Comparison of ENCODE assay signal across 27 cellular contexts in the genomic region with DNA sequence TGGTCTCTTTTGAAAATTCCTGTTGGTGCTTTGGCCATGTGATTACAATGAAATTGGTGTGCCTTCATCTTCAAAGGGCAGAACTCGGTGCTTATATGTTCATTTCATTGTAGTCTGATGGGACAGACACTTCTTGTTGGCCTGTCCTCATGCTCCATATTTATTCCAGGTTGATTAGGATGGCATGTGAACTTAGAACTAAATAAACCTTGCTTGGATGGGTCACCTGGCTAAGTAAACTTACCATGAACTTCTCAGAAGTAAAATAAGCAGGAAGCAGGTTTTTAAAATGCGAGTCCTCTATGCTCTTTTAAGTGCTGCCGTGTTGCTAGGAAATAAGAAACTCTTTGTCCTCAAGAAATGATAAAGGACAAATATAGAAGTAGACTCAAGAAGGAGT. TPM values are rescaled to one million over a fixed set of nuclear protein-coding genes. Genes with fewer than 3 reads are reported as not detected.
A peak's percentile ranks its signal among the peaks of the same experiment; 100 is the strongest.
DNase-seq lines count a peak whose midpoint lies in the region; ATAC-seq, FAIRE-seq and TF ChIP-seq lines count a peak whose summit lies in the region.
"Had no signal": no experiment of that assay in that cellular context is flagged by ENCODE, and none has a peak within 500 bp of the region (broad histone marks: within the 10 kb centered on the region; RNA-seq: fewer than 3 reads in every experiment).

No MANE protein-coding gene starts in this region.

- DNase-seq in COLO829 (ENCODE audit: low spot score) (peak; percentile 5), hepatocyte (ENCODE audit: low spot score) (no peak), HepG2 (ENCODE audit: low spot score) (peak; percentile 23), right lobe of liver (no peak), NCI-H774 (lab: John Stamatoyannopoulos, UW) (no peak), NCI-H2081 (lab: John Stamatoyannopoulos, UW) (no peak)
- DNase-seq in naive thymus-derived CD4-positive, alpha-beta T cell, result no peak
- DNase-seq: AML-193; CD4-positive, alpha-beta T cell; CD8-positive, alpha-beta T cell; COR-L47; DMS 273 treated with DMSO at 0.1 percent for 48 hours; DMS153; DMS53; DMS79; DND-41; EL; GDM1 had no signal

- no peak overlapping the region for H3K4me3 ChIP-seq in hepatocyte
- H3K4me3 ChIP-seq in HepG2 (replicated peaks in 1 of 3; ENCODE audit: insufficient read depth in 1 of 3, low read depth in 2 of 3, low read length in 3 of 3), result no peak overlapping the region
- no peak overlapping the region for H3K4me3 ChIP-seq in right lobe of liver
- no peak overlapping the region for H3K4me3 ChIP-seq in naive thymus-derived CD4-positive, alpha-beta T cell (ENCODE audit: low read length)
- H3K4me3 ChIP-seq: A549; BLaER1 treated with 17β-estradiol and CSF1 and Interleukin-3, amounts not matched to agents 10 nM and 100 nM; GM12878 had no signal

- peaks cover 0 to 14% (median 0%) of the 10 kb centered on the region in 5 donors for H3K36me3 Mint-ChIP-seq in naive thymus-derived CD4-positive, alpha-beta T cell
- H3K36me3 Mint-ChIP-seq: CD8-positive, alpha-beta T cell had no signal

- H2AFZ ChIP-seq in hepatocyte (no peak overlapping the region), HepG2 (ENCODE audit: low read length) (no peak overlapping the region)

- no peaks in the 10 kb centered on the region for H3K36me3 ChIP-seq in hepatocyte (replicated peaks; ENCODE audit: insufficient read depth, low read depth)
- H3K36me3 ChIP-seq in HepG2 (replicated peaks in 1 of 2; ENCODE audit: control insufficient read depth in 1 of 2, insufficient read depth in 2 of 2, low read length in 2 of 2), result no peaks in the 10 kb centered on the region
- no peaks in the 10 kb centered on the region for H3K36me3 ChIP-seq in right lobe of liver
- no peaks in the 10 kb centered on the region for H3K36me3 ChIP-seq in naive thymus-derived CD4-positive, alpha-beta T cell (ENCODE audit: control insufficient read depth in 2 of 3, insufficient read depth in 3 of 3, low read length in 3 of 3)

- CTCF ChIA-PET in HepG2 (lab: Yijun Ruan, JAX; ENCODE audit: low intra/inter-chr PET ratio, low total read pairs), result no interaction called here
- CTCF ChIA-PET in naive thymus-derived CD4-positive, alpha-beta T cell (lab: Charles Lee), result no interaction called here

- H3K79me2 ChIP-seq in hepatocyte, result peaks cover 30% of the 10 kb centered on the region
- no peaks in the 10 kb centered on the region for H3K79me2 ChIP-seq in HepG2 (ENCODE audit: insufficient read depth, low read length)

- H4K20me1 ChIP-seq in hepatocyte (ENCODE audit: insufficient read depth, poor library complexity, severe bottlenecking) (no peaks in the 10 kb centered on the region), HepG2 (ENCODE audit: insufficient read depth, low read length) (no peaks in the 10 kb centered on the region)

- intact Hi-C loops in HepG2 (cut with micrococcal nuclease; ENCODE audit: unreplicated experiment), result no loop called here
- intact Hi-C loops in right lobe of liver (cut with DNase I), result no loop called here
- intact Hi-C loops in naive thymus-derived CD4-positive, alpha-beta T cell (cut with micrococcal nuclease), result no loop called here

- TF ChIP-seq CTCF in hepatocyte (IDR thresholded peaks at IDR 0.05; ENCODE audit: poor library complexity), result no peak
- TF ChIP-seq CTCF in HepG2 (CRISPR knock-in tag; IDR thresholded peaks at IDR 0.05), result no peak
- no peak for TF ChIP-seq CTCF in right lobe of liver (IDR thresholded peaks at IDR 0.05)

- no peaks in the 10 kb centered on the region for H3K4me1 ChIP-seq in hepatocyte (ENCODE audit: insufficient read depth)
- H3K4me1 ChIP-seq in HepG2 (ENCODE audit: insufficient read depth, low read length), result peaks cover 15% of the 10 kb centered on the region
- peaks cover 0 to 14% (median 2%) of the 10 kb centered on the region in 4 donors for H3K4me1 ChIP-seq in right lobe of liver
- H3K4me1 ChIP-seq in naive thymus-derived CD4-positive, alpha-beta T cell (ENCODE audit: control insufficient read depth in 2 of 2, insufficient read depth in 2 of 2, low read length in 2 of 2), result no peaks in the 10 kb centered on the region
- H3K4me1 ChIP-seq: A549 had no signal

- peaks cover 0 to 3% (median 0%) of the 10 kb centered on the region in 11 donors for H3K9me3 Mint-ChIP-seq in naive thymus-derived CD4-positive, alpha-beta T cell
- H3K9me3 Mint-ChIP-seq: CD4-positive, alpha-beta T cell; CD8-positive, alpha-beta T cell had no signal

- no peak overlapping the region for H3K9ac ChIP-seq in HepG2 (ENCODE audit: insufficient read depth, low read depth, low read length)
- H3K9ac ChIP-seq: BLaER1 treated with 17β-estradiol and CSF1 and Interleukin-3, amounts not matched to agents 10 nM and 100 nM had no signal

- TF ChIP-seq EP300 in HepG2 (IDR thresholded peaks at IDR 0.05; ENCODE audit: low read depth in 2 of 2, low read length in 2 of 2) (no peak), HepG2 (CRISPR knock-in tag; IDR thresholded peaks at IDR 0.05; ENCODE audit: borderline replicate concordance) (no peak)

- peaks cover 0 to 5% (median 0%) of the 10 kb centered on the region in 7 donors for H3K4me1 Mint-ChIP-seq in naive thymus-derived CD4-positive, alpha-beta T cell

- peak; percentile 27; the same call in 1 of the 3 replicates for ATAC-seq in HepG2
- ATAC-seq in right lobe of liver, result peak; percentile 50 to 87 (median 65)
- no peak for ATAC-seq in naive thymus-derived CD4-positive, alpha-beta T cell
- no peak for ATAC-seq in HG03354 (IDR thresholded peaks at IDR 0.05; ENCODE audit: poor library complexity, severe bottlenecking, unreplicated experiment)
- ATAC-seq: A549; CD8-positive, alpha-beta T cell; GM12878 had no signal

- no peak for FAIRE-seq in HepG2 (lab: Jason Lieb, UNC)
- FAIRE-seq: A549, GM12878, GM12892, GM18507 had no signal

- in situ Hi-C loops in HepG2 (cut with HindIII; ENCODE audit: extremely low pct_ligation_motif_present, low pct_unique_long_range_greater_than_20kb), result no loop called here

- peaks cover 0 to 6% (median 2%) of the 10 kb centered on the region in 5 donors for H3K27me3 Mint-ChIP-seq in naive thymus-derived CD4-positive, alpha-beta T cell
- H3K27me3 Mint-ChIP-seq: B cell; CD4-positive, alpha-beta T cell had no signal

- no TSS peak for BruUV-seq in HepG2 (replicated peaks; lab: Mats Ljungman, UMichigan)

- no peak for TF ChIP-seq RAD21 in HepG2 (CRISPR knock-in tag; IDR thresholded peaks at IDR 0.05)

- 66% methylated on average over 3 of the region's 3 CpGs for WGBS in hepatocyte (ENCODE audit: low lambda C conversion rate, missing lambda C conversion rate)
- WGBS in HepG2 (ENCODE audit: low lambda C conversion rate), result 25% methylated on average over 3 of the region's 3 CpGs
- 36% methylated on average over 3 of the region's 3 CpGs for WGBS in right lobe of liver (ENCODE audit: insufficient coverage, low coverage, low lambda C conversion rate, missing lambda C conversion rate)

- no peak overlapping the region for H3K4me2 ChIP-seq in hepatocyte
- H3K4me2 ChIP-seq in HepG2 (ENCODE audit: low read depth, low read length), result peak overlapping the region; percentile 19; the same call in 1 of the 2 replicates
- H3K4me2 ChIP-seq: A549; BLaER1 treated with 17β-estradiol and CSF1 and Interleukin-3, amounts not matched to agents 10 nM and 100 nM had no signal

- no peaks in the 10 kb centered on the region for H3K27me3 ChIP-seq in hepatocyte
- no peaks in the 10 kb centered on the region for H3K27me3 ChIP-seq in HepG2 (ENCODE audit: control insufficient read depth in 1 of 2, insufficient read depth in 2 of 2, low read length in 2 of 2)
- H3K27me3 ChIP-seq in right lobe of liver, result no peaks in the 10 kb centered on the region
- no peaks in the 10 kb centered on the region for H3K27me3 ChIP-seq in naive thymus-derived CD4-positive, alpha-beta T cell (ENCODE audit: control insufficient read depth in 2 of 2, insufficient read depth in 2 of 2, low read length in 2 of 2)
- H3K27me3 ChIP-seq: BLaER1 treated with 17β-estradiol and CSF1 and Interleukin-3, amounts not matched to agents 10 nM and 100 nM had no signal

- H3K27ac ChIP-seq in hepatocyte (peak overlapping the region; percentile 38), HepG2 (ENCODE audit: extremely low read length, insufficient read depth, low read length) (no peak overlapping the region), right lobe of liver (peak overlapping the region in 1 of 3 donors; percentile 60)
- H3K27ac ChIP-seq in naive thymus-derived CD4-positive, alpha-beta T cell (ENCODE audit: low read depth, low read length), result no peak overlapping the region
- H3K27ac ChIP-seq: 22Rv1; A549; BLaER1 treated with 17β-estradiol and CSF1 and Interleukin-3, amounts not matched to agents 10 nM and 100 nM; C4-2B had no signal

- H3K9me3 ChIP-seq in hepatocyte (ENCODE audit: low read depth), result no peaks in the 10 kb centered on the region
- H3K9me3 ChIP-seq in HepG2 (ENCODE audit: low read length), result no peaks in the 10 kb centered on the region
- no peaks in the 10 kb centered on the region for H3K9me3 ChIP-seq in right lobe of liver
- no peaks in the 10 kb centered on the region for H3K9me3 ChIP-seq in naive thymus-derived CD4-positive, alpha-beta T cell (ENCODE audit: control insufficient read depth in 2 of 3, low read length in 3 of 3)
- H3K9me3 ChIP-seq: A549 had no signal

- TF ChIP-seq POLR2A in HepG2 (IDR thresholded peaks at IDR 0.05; ENCODE audit: insufficient read depth in 1 of 2, low read depth in 2 of 2, low read length in 2 of 2) (no peak), right lobe of liver (IDR thresholded peaks at IDR 0.05) (no peak)

- no peak overlapping the region for H3K4me3 Mint-ChIP-seq in naive thymus-derived CD4-positive, alpha-beta T cell
- H3K4me3 Mint-ChIP-seq: B cell; CD4-positive, alpha-beta T cell; CD8-positive, alpha-beta T cell had no signal

- H3K9me2 ChIP-seq in hepatocyte (replicated peaks; ENCODE audit: insufficient read depth), result no peaks in the 10 kb centered on the region

- H3K27ac Mint-ChIP-seq in naive thymus-derived CD4-positive, alpha-beta T cell, result no peak overlapping the region
- H3K27ac Mint-ChIP-seq: B cell; CD4-positive, alpha-beta T cell; CD8-positive, alpha-beta T cell had no signal

- POLR2A ChIA-PET in HepG2 (lab: Yijun Ruan, JAX), result no interaction called here
- POLR2A ChIA-PET in naive thymus-derived CD4-positive, alpha-beta T cell (lab: Charles Lee), result no interaction called here

RNA-seq across cellular contexts. Expression of gene ZDHHC14, which starts 26.6 kb away (rescaled TPM):
- total RNA-seq in hepatocyte, result 11.8 and 17.3 TPM in 2 replicates
- polyA plus RNA-seq in hepatocyte, result 20.2 and 25.2 TPM in 2 replicates
- 2.4 and 3.7 TPM in 2 replicates for total RNA-seq in HepG2 (2016; rRNA removed; fragmentation: Illumina TruSeq; extraction: Trizol)
- total RNA-seq in HepG2 (2016; cell fraction: cytosol; rRNA removed; fragmentation: Illumina TruSeq; extraction: Trizol; ENCODE audit: low read depth), result 0.71 and 1.2 TPM in 2 replicates
- total RNA-seq in HepG2 (2016; cell fraction: insoluble cytoplasmic fraction; rRNA removed; fragmentation: Illumina TruSeq; extraction: Trizol), result 2.5 and 4.2 TPM in 2 replicates
- 2.2 and 2.8 TPM in 2 replicates for total RNA-seq in HepG2 (2016; cell fraction: membrane; rRNA removed; fragmentation: Illumina TruSeq; extraction: Trizol)
- 2.8 and 5.7 TPM in 2 replicates for total RNA-seq in HepG2 (2016; cell fraction: nucleus; rRNA removed; fragmentation: Illumina TruSeq; extraction: Trizol)
- polyA plus RNA-seq in HepG2 (2011; rRNA removed), result 9.5 and 9.8 TPM in 2 replicates
- polyA plus RNA-seq in HepG2 (2011; cell fraction: cytosol; rRNA removed), result 8.8 and 10.7 TPM in 2 replicates
- 13.1 TPM in 2 replicates for polyA plus RNA-seq in HepG2 (2011; cell fraction: nucleus; rRNA removed)
- 8.9 and 17.1 TPM in 2 replicates for polyA plus RNA-seq in HepG2 (2012)
- 1.00 and 1.1 TPM in 2 replicates for polyA plus RNA-seq in HepG2 (2016; cell fraction: cytosol; fragmentation: Illumina TruSeq; extraction: Trizol; ENCODE audit: low read depth)
- 4.4 and 5.2 TPM in 2 replicates for polyA plus RNA-seq in HepG2 (2016; cell fraction: insoluble cytoplasmic fraction; fragmentation: Illumina TruSeq; extraction: Trizol; ENCODE audit: low read depth)
- 2.5 and 3.0 TPM in 2 replicates for polyA plus RNA-seq in HepG2 (2016; cell fraction: membrane; fragmentation: Illumina TruSeq; extraction: Trizol; ENCODE audit: low read depth)
- polyA plus RNA-seq in HepG2 (2016; cell fraction: nucleus; fragmentation: Illumina TruSeq; extraction: Trizol; ENCODE audit: insufficient read depth, low read depth), result 9.7 and 10.1 TPM in 2 replicates
- polyA minus RNA-seq in HepG2 (2011; rRNA and poly(A)+ RNA removed; ENCODE audit: low replicate concordance), result 4.3 and 12.2 TPM in 2 replicates
- polyA minus RNA-seq in HepG2 (2011; cell fraction: cytosol; rRNA and poly(A)+ RNA removed), result 6.2 and 7.4 TPM in 2 replicates
- 13.1 and 17.1 TPM in 2 replicates for polyA minus RNA-seq in HepG2 (2011; cell fraction: nucleus; rRNA and poly(A)+ RNA removed)
- 10 to 100 TPM in 4 of 6 experiments, 1 to 10 TPM in 2; 7.3 to 13.0 (median 10.3) TPM for total RNA-seq in right lobe of liver
- 10 to 100 TPM in 1 of 5 experiments, 1 to 10 TPM in 2, under 1 TPM in 2; 0.93 to 18.2 (median 1.2) TPM for total RNA-seq in naive thymus-derived CD4-positive, alpha-beta T cell
- under 1 TPM; 0.13 to 0.74 TPM for polyA plus RNA-seq in naive thymus-derived CD4-positive, alpha-beta T cell

Comparison
In these comparisons a context has a peak if more than half of its experiments do, and no peak if none do; other contexts are left out.
1. DNase-seq: peak in COLO829 (single experiment) and HepG2 (single experiment); none in hepatocyte (single experiment), right lobe of liver (0 of 3), naive thymus-derived CD4-positive, alpha-beta T cell (0 of 9), NCI-H774 (single experiment) and NCI-H2081 (0 of 2).
2. ATAC-seq: peak in HepG2 (single experiment) and right lobe of liver (4 of 4); none in naive thymus-derived CD4-positive, alpha-beta T cell (single experiment) and HG03354 (single experiment).